In genomic region chrX:103716967-103717366, GRCh38 we compare ENCODE assay signal across 1 cellular context.
TF ChIP-seq lines count a peak whose summit lies in the region.

No MANE protein-coding gene starts in this region.

TF ChIP-seq in HepG2, 621 proteins besides CTCF, POLR2A, EP300 and RAD21 (continued from another document):
- TF ChIP-seq PBX3 (CRISPR knock-in tag; IDR thresholded peaks at IDR 0.05; ENCODE audit: borderline replicate concordance) (no peak), SUZ12 (IDR thresholded peaks at IDR 0.05; ENCODE audit: low read depth, low read length) (no peak), BRD4 (CRISPR knock-in tag; IDR thresholded peaks at IDR 0.05) (no peak), FOXO4 (CRISPR knock-in tag; conservative IDR thresholded peaks at IDR 0.05) (no peak), MLX (CRISPR knock-in tag; IDR thresholded peaks at IDR 0.05) (no peak), POLR2AphosphoS2 (IDR thresholded peaks at IDR 0.05; ENCODE audit: low read depth, low read length) (no peak), CHD4 (IDR thresholded peaks at IDR 0.05; ENCODE audit: borderline replicate concordance, low read length) (no peak), ZNF737 (CRISPR knock-in tag; IDR thresholded peaks at IDR 0.05; ENCODE audit: borderline replicate concordance) (no peak), PTBP1 (IDR thresholded peaks at IDR 0.05; ENCODE audit: low read depth, low read length, poor library complexity, severe bottlenecking) (no peak), FOXO1 (CRISPR knock-in tag; IDR thresholded peaks at IDR 0.05) (no peak), ZSCAN21 (CRISPR knock-in tag; IDR thresholded peaks at IDR 0.05; ENCODE audit: borderline replicate concordance) (no peak)
- TF ChIP-seq, protein P1, sequence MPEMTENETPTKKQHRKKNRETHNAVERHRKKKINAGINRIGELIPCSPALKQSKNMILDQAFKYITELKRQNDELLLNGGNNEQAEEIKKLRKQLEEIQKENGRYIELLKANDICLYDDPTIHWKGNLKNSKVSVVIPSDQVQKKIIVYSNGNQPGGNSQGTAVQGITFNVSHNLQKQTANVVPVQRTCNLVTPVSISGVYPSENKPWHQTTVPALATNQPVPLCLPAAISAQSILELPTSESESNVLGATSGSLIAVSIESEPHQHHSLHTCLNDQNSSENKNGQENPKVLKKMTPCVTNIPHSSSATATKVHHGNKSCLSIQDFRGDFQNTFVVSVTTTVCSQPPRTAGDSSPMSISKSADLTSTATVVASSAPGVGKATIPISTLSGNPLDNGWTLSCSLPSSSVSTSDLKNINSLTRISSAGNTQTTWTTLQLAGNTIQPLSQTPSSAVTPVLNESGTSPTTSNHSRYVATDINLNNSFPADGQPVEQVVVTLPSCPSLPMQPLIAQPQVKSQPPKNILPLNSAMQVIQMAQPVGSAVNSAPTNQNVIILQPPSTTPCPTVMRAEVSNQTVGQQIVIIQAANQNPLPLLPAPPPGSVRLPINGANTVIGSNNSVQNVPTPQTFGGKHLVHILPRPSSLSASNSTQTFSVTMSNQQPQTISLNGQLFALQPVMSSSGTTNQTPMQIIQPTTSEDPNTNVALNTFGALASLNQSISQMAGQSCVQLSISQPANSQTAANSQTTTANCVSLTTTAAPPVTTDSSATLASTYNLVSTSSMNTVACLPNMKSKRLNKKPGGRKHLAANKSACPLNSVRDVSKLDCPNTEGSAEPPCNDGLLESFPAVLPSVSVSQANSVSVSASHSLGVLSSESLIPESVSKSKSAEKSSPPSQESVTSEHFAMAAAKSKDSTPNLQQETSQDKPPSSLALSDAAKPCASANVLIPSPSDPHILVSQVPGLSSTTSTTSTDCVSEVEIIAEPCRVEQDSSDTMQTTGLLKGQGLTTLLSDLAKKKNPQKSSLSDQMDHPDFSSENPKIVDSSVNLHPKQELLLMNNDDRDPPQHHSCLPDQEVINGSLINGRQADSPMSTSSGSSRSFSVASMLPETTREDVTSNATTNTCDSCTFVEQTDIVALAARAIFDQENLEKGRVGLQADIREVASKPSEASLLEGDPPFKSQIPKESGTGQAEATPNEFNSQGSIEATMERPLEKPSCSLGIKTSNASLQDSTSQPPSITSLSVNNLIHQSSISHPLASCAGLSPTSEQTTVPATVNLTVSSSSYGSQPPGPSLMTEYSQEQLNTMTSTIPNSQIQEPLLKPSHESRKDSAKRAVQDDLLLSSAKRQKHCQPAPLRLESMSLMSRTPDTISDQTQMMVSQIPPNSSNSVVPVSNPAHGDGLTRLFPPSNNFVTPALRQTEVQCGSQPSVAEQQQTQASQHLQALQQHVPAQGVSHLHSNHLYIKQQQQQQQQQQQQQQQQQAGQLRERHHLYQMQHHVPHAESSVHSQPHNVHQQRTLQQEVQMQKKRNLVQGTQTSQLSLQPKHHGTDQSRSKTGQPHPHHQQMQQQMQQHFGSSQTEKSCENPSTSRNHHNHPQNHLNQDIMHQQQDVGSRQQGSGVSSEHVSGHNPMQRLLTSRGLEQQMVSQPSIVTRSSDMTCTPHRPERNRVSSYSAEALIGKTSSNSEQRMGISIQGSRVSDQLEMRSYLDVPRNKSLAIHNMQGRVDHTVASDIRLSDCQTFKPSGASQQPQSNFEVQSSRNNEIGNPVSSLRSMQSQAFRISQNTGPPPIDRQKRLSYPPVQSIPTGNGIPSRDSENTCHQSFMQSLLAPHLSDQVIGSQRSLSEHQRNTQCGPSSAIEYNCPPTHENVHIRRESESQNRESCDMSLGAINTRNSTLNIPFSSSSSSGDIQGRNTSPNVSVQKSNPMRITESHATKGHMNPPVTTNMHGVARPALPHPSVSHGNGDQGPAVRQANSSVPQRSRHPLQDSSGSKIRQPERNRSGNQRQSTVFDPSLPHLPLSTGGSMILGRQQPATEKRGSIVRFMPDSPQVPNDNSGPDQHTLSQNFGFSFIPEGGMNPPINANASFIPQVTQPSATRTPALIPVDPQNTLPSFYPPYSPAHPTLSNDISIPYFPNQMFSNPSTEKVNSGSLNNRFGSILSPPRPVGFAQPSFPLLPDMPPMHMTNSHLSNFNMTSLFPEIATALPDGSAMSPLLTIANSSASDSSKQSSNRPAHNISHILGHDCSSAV (CRISPR knock-in tag; IDR thresholded peaks at IDR 0.05; ENCODE audit: borderline replicate concordance), result no peak
